Comparison of ENCODE assay signal across 1 cellular context in genomic region chr19:48954011-48954594, GRCh38.
TF ChIP-seq lines count a peak whose summit lies in the region.

No MANE protein-coding gene starts in this region.

TF ChIP-seq in HCT116, 20 proteins besides CTCF, POLR2A, EP300 and RAD21 (continued from another document):
- TF ChIP-seq SIN3A (IDR thresholded peaks at IDR 0.05; ENCODE audit: low read depth): no peak
- TF ChIP-seq ELF1 (IDR thresholded peaks at IDR 0.05; ENCODE audit: borderline replicate concordance, low read depth): no peak
- no peak for TF ChIP-seq ZFX (IDR thresholded peaks at IDR 0.05)
- TF ChIP-seq CBX3 (IDR thresholded peaks at IDR 0.05; ENCODE audit: low read depth): no peak
- TF ChIP-seq YY1 (IDR thresholded peaks at IDR 0.05; ENCODE audit: extremely low read depth, insufficient replicate concordance, low read depth, low read length): no peak
